ENCODE assay signal across 8 cellular contexts in genomic region chr10:72626444-72626754, GRCh38. TPM values are rescaled to one million over a fixed set of nuclear protein-coding genes. Genes with fewer than 3 reads are reported as not detected.
DNase-seq lines count a peak whose midpoint lies in the region; ATAC-seq and TF ChIP-seq lines count a peak whose summit lies in the region.

No MANE protein-coding gene starts in this region.

- no peak overlapping the region for H2AK9ac ChIP-seq in IMR-90 (replicated peaks; ENCODE audit: low read depth, low read length, poor library complexity)

- no peak overlapping the region for H3K27ac Mint-ChIP-seq in central memory CD8-positive, alpha-beta T cell (ENCODE audit: low read depth)
- peak overlapping the region; percentile 70 to 88 for H3K27ac Mint-ChIP-seq in natural killer cell treated with Interleukin-12 subunit alpha and Interleukin-12 subunit beta and Interleukin-15 and Interleukin-18, amount 100 ng/mL, for 72 hours

- H3K4me3 Mint-ChIP-seq in central memory CD8-positive, alpha-beta T cell, result peak overlapping the region; percentile 90
- peak overlapping the region; percentile 94 for H3K4me3 Mint-ChIP-seq in natural killer cell treated with Interleukin-12 subunit alpha and Interleukin-12 subunit beta and Interleukin-15 and Interleukin-18, amount 100 ng/mL, for 72 hours

- WGBS in IMR-90 (ENCODE audit: extremely low coverage in 2 of 2, insufficient read length in 1 of 2), 2 experiments, result no CpG with 5 or more reads among the region's 1 CpG

- ATAC-seq in IMR-90 (ENCODE audit: low read depth), result no peak; the same call in 1 of the 2 replicates
- no peak for ATAC-seq in central memory CD8-positive, alpha-beta T cell (replicated peaks; ENCODE audit: extremely low read depth, poor library complexity, severe bottlenecking)
- ATAC-seq in natural killer cell treated with Interleukin-12 subunit alpha and Interleukin-12 subunit beta and Interleukin-15 and Interleukin-18, amount 100 ng/mL, for 72 hours, result no peak

- H3K27ac ChIP-seq in IMR-90 (ENCODE audit: insufficient read depth, low read length), result no peak overlapping the region; the same call in 1 of the 2 replicates

- POLR2A ChIA-PET in BJ (lab: Charles Lee), result interaction anchor here (0.5 to 0.9 kb wide), 2 partner anchors 15 to 62 kb away, joined by 3 to 12 read pairs; no protein-coding TSS in a partner anchor
- POLR2A ChIA-PET in IMR-90 (lab: Charles Lee; ENCODE audit: unreplicated experiment), result interaction anchor here (0.6 kb wide), 1 partner anchor 286 kb away, joined by 6 read pairs; no protein-coding TSS in a partner anchor

- CTCF ChIA-PET in BJ (lab: Yijun Ruan, JAX), result interaction anchor here (0.6 to 1.0 kb wide), 3 partner anchors 30 to 207 kb away, joined by 3 to 4 read pairs (median 4); no protein-coding TSS in a partner anchor
- CTCF ChIA-PET in IMR-90 (lab: Yijun Ruan, JAX), result interaction anchor here (0.6 kb wide), 1 partner anchor 157 kb away, joined by 4 read pairs; no protein-coding TSS in a partner anchor

- H3K4me1 ChIP-seq in IMR-90 (ENCODE audit: control insufficient read depth, insufficient read depth, low read length), result peaks cover 5% of the 10 kb centered on the region

- no peaks in the 10 kb centered on the region for H3K9me3 ChIP-seq in IMR-90 (ENCODE audit: control insufficient read depth, insufficient read depth, low read length)

- peak overlapping the region; percentile 76 for H3K4me2 ChIP-seq in IMR-90 (ENCODE audit: low read depth, low read length)

- no peak overlapping the region; the same call in 2 of the 3 replicates for H2BK15ac ChIP-seq in IMR-90 (ENCODE audit: low read depth, low read length)

- H2AFZ ChIP-seq in IMR-90 (replicated peaks; ENCODE audit: low read length, poor library complexity), result peak overlapping the region; percentile 89

- no peak for TF ChIP-seq POLR2A in IMR-90 (IDR thresholded peaks at IDR 0.05; ENCODE audit: low read depth, low read length)

- TF ChIP-seq CTCF in BJ (IDR thresholded peaks at IDR 0.05; ENCODE audit: insufficient read depth, low read depth, low read length), result no peak
- TF ChIP-seq CTCF in IMR-90 (conservative IDR thresholded peaks at IDR 0.05; ENCODE audit: low read depth, low read length), result no peak

- peak overlapping the region; percentile 84; the same call in 1 of the 2 replicates for H3K23ac ChIP-seq in IMR-90 (ENCODE audit: low read depth, low read length)

- no TSS peak for BruUV-seq in IMR-90 (replicated peaks; lab: Mats Ljungman, UMichigan)

- peak overlapping the region; percentile 18; the same call in 1 of the 2 replicates for H2BK20ac ChIP-seq in IMR-90 (ENCODE audit: low read depth, low read length)

- H3K27me3 ChIP-seq in BJ (ENCODE audit: control insufficient read depth, insufficient read depth, low read length) (no peaks in the 10 kb centered on the region), IMR-90 (ENCODE audit: control insufficient read depth, insufficient read depth, low read length) (no peaks in the 10 kb centered on the region)

- H2BK120ac ChIP-seq in IMR-90 (ENCODE audit: low read depth, low read length), result peak overlapping the region; percentile 74

- H3K4me1 Mint-ChIP-seq in central memory CD8-positive, alpha-beta T cell, result peaks cover 20% of the 10 kb centered on the region
- H3K4me1 Mint-ChIP-seq in natural killer cell treated with Interleukin-12 subunit alpha and Interleukin-12 subunit beta and Interleukin-15 and Interleukin-18, amount 100 ng/mL, for 72 hours (ENCODE audit: low read depth in 2 of 2), result peaks cover 12 to 14% of the 10 kb centered on the region in 2 donors

- peak overlapping the region; percentile 29 for H2BK5ac ChIP-seq in IMR-90 (ENCODE audit: low read depth, low read length, poor library complexity, severe bottlenecking)

- H4K91ac ChIP-seq in IMR-90 (ENCODE audit: insufficient read depth, low read depth, low read length), result peak overlapping the region; percentile 48; the same call in 1 of the 2 replicates

- intact Hi-C loops in IMR-90 (cut with micrococcal nuclease), result no loop called here

- peak overlapping the region; percentile 78; the same call in 1 of the 2 replicates for H3K4ac ChIP-seq in IMR-90 (ENCODE audit: low read depth, low read length)

- peak overlapping the region; percentile 63; the same call in 1 of the 2 replicates for H3K9ac ChIP-seq in IMR-90 (ENCODE audit: low read depth, low read length)

- H3K14ac ChIP-seq in IMR-90 (replicated peaks; ENCODE audit: low read depth, low read length), result peak overlapping the region; percentile 87

- H3K4me3 ChIP-seq in BJ (ENCODE audit: low read depth, low read length), result peak overlapping the region; percentile 81
- H3K4me3 ChIP-seq in IMR-90 (ENCODE audit: insufficient read depth, low read depth, low read length), result peak overlapping the region; percentile 52

- dilution Hi-C loops in IMR-90 (cut with HindIII; ENCODE audit: low sequenced_read_pairs, unreplicated experiment), result no loop called here

- H4K20me1 ChIP-seq in IMR-90 (ENCODE audit: insufficient read depth, low read length), result peaks cover 8% of the 10 kb centered on the region; the same call in 1 of the 2 replicates

- H4K5ac ChIP-seq in IMR-90 (ENCODE audit: low read depth, low read length), result no peak overlapping the region

- no peaks in the 10 kb centered on the region for H3K9me3 Mint-ChIP-seq in central memory CD8-positive, alpha-beta T cell
- no peaks in the 10 kb centered on the region for H3K9me3 Mint-ChIP-seq in natural killer cell treated with Interleukin-12 subunit alpha and Interleukin-12 subunit beta and Interleukin-15 and Interleukin-18, amount 100 ng/mL, for 72 hours

- DNase-seq in BJ (ENCODE audit: low read depth) (no peak), IMR-90 (no peak), NCI-H1092 treated with DMSO at 0.1 percent for 48 hours (lab: John Stamatoyannopoulos, UW) (no peak), DMS79 (lab: John Stamatoyannopoulos, UW) (no peak), T-helper 9 cell (no peak), NCI-H526 treated with DMSO at 0.1 percent for 48 hours (lab: John Stamatoyannopoulos, UW) (no peak)
- no peak for DNase-seq in central memory CD8-positive, alpha-beta T cell (ENCODE audit: low spot score in 2 of 2)
- no peak for DNase-seq in natural killer cell treated with Interleukin-12 subunit alpha and Interleukin-12 subunit beta and Interleukin-15 and Interleukin-18, amount 100 ng/mL, for 72 hours (ENCODE audit: low spot score)

- no peak overlapping the region for H2AK5ac ChIP-seq in IMR-90 (ENCODE audit: low read depth, low read length)

- H3K18ac ChIP-seq in IMR-90 (ENCODE audit: low read depth, low read length), result no peak overlapping the region

- no peaks in the 10 kb centered on the region for H3K27me3 Mint-ChIP-seq in central memory CD8-positive, alpha-beta T cell
- H3K27me3 Mint-ChIP-seq in natural killer cell treated with Interleukin-12 subunit alpha and Interleukin-12 subunit beta and Interleukin-15 and Interleukin-18, amount 100 ng/mL, for 72 hours, result peaks cover 0 to 3% of the 10 kb centered on the region in 2 donors

- H3K79me1 ChIP-seq in IMR-90 (ENCODE audit: low read depth in 1 of 2, low read length in 2 of 2), result peaks cover 14 to 34% of the 10 kb centered on the region in 2 experiments

- in situ Hi-C loops in IMR-90 (cut with MboI; ENCODE audit: low sequenced_read_pairs), result no loop called here

- H3K9me1 ChIP-seq in IMR-90 (ENCODE audit: insufficient read depth, low read length), result peaks cover 4% of the 10 kb centered on the region

- peak overlapping the region; percentile 17 to 89; a peak in 3 of 4 replicates for H4K8ac ChIP-seq in IMR-90 (ENCODE audit: low read depth in 2 of 2, low read length in 2 of 2)

- H3K36me3 ChIP-seq in BJ (ENCODE audit: control insufficient read depth, insufficient read depth, low read length) (no peaks in the 10 kb centered on the region; the same call in 1 of the 2 replicates), IMR-90 (ENCODE audit: control insufficient read depth, insufficient read depth, low read length) (no peaks in the 10 kb centered on the region)

- peaks cover 4% of the 10 kb centered on the region for H3K36me3 Mint-ChIP-seq in central memory CD8-positive, alpha-beta T cell (ENCODE audit: insufficient read depth)
- H3K36me3 Mint-ChIP-seq in natural killer cell treated with Interleukin-12 subunit alpha and Interleukin-12 subunit beta and Interleukin-15 and Interleukin-18, amount 100 ng/mL, for 72 hours, result no peaks in the 10 kb centered on the region

- no peak for TF ChIP-seq RAD21 in IMR-90 (IDR thresholded peaks at IDR 0.05; ENCODE audit: low read length)

- peak overlapping the region; percentile 86 for H3K56ac ChIP-seq in IMR-90 (ENCODE audit: extremely low read depth, insufficient read depth, low read length)

TF ChIP-seq in IMR-90, 13 proteins besides CTCF, POLR2A, EP300 and RAD21:
- TF ChIP-seq CEBPB (IDR thresholded peaks at IDR 0.05; ENCODE audit: low read depth, low read length), result no peak
- TF ChIP-seq MAFK (IDR thresholded peaks at IDR 0.05; ENCODE audit: low read depth, low read length), result no peak
- no peak for TF ChIP-seq MAZ (IDR thresholded peaks at IDR 0.05; ENCODE audit: borderline replicate concordance, low read depth, low read length)
- TF ChIP-seq RFX5 (IDR thresholded peaks at IDR 0.05; ENCODE audit: low read depth, low read length), result no peak
- no peak for TF ChIP-seq NFE2L2 (IDR thresholded peaks at IDR 0.05; ENCODE audit: low read depth, low read length)
- TF ChIP-seq RCOR1 (IDR thresholded peaks at IDR 0.05; ENCODE audit: insufficient replicate concordance, low read length), result no peak
- TF ChIP-seq, protein P1, sequence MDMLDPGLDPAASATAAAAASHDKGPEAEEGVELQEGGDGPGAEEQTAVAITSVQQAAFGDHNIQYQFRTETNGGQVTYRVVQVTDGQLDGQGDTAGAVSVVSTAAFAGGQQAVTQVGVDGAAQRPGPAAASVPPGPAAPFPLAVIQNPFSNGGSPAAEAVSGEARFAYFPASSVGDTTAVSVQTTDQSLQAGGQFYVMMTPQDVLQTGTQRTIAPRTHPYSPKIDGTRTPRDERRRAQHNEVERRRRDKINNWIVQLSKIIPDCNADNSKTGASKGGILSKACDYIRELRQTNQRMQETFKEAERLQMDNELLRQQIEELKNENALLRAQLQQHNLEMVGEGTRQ (IDR thresholded peaks at IDR 0.05; ENCODE audit: low read depth, low read length), result no peak
- no peak for TF ChIP-seq FOS (IDR thresholded peaks at IDR 0.05; ENCODE audit: low read depth, low read length)
- TF ChIP-seq MXI1 (IDR thresholded peaks at IDR 0.05; ENCODE audit: borderline replicate concordance, low read depth, low read length), result no peak
TF ChIP-seq in IMR-90: peak in this region for 0.

RNA-seq across cellular contexts. Expression of gene MICU1, which starts 0.5 kb away (rescaled TPM):
- polyA plus RNA-seq in BJ (2011; rRNA removed) (40.4 and 42.4 TPM in 2 replicates), IMR-90 (2012; rRNA removed) (43.3 and 44.7 TPM in 2 replicates)
- 27.9 and 32.9 TPM in 2 replicates for polyA minus RNA-seq in BJ (2011; rRNA and poly(A)+ RNA removed)
- 43.6 and 45.0 TPM in 2 replicates for total RNA-seq in IMR-90 (2012; rRNA removed)
- polyA plus RNA-seq in IMR-90 (2012; cell fraction: cytosol; rRNA removed), result 28.1 and 53.8 TPM in 2 replicates
- 10.1 and 22.7 TPM in 2 replicates for polyA plus RNA-seq in IMR-90 (2012; cell fraction: nucleus; rRNA removed; ENCODE audit: low replicate concordance)
- 10 to 100 TPM; 40.8 to 43.0 TPM for total RNA-seq in natural killer cell treated with Interleukin-12 subunit alpha and Interleukin-12 subunit beta and Interleukin-15 and Interleukin-18, amount 100 ng/mL, for 72 hours
